Comparison of ENCODE assay signal across 14 cellular contexts in genomic region chr17:75128694-75129505, GRCh38. TPM values are rescaled to one million over a fixed set of nuclear protein-coding genes. Genes with fewer than 3 reads are reported as not detected.
DNase-seq lines count a peak whose midpoint lies in the region; ATAC-seq and TF ChIP-seq lines count a peak whose summit lies in the region.
"Had no signal": no experiment of that assay in that cellular context is flagged by ENCODE, and none has a peak within 500 bp of the region (broad histone marks: within the 10 kb centered on the region; RNA-seq: fewer than 3 reads in every experiment).

No MANE protein-coding gene starts in this region.

- H3K27me3 Mint-ChIP-seq in activated CD8-positive, alpha-beta memory T cell treated with anti-CD3 and anti-CD28 coated beads, Interleukin-2, amount 10 ng/mL, durations not matched to agents 7 days and 5 days, result no peaks in the 10 kb centered on the region
- no peaks in the 10 kb centered on the region for H3K27me3 Mint-ChIP-seq in brain
- H3K27me3 Mint-ChIP-seq: activated CD8-positive, alpha-beta T cell treated with anti-CD3 and anti-CD28 coated beads for 36 hours; type B pancreatic cell had no signal

- DNase-seq in activated CD8-positive, alpha-beta memory T cell treated with anti-CD3 and anti-CD28 coated beads, Interleukin-2, amount 10 ng/mL, durations not matched to agents 7 days and 5 days, result no peak
- DNase-seq in activated CD8-positive, alpha-beta memory T cell treated with anti-CD3 and anti-CD28 coated beads for 24 hours, result no peak
- DNase-seq in osteoblast (ENCODE audit: insufficient read length, low spot score, missing footprints) (peak; percentile 44), NCI-H2196 (lab: John Stamatoyannopoulos, UW; ENCODE audit: unreplicated experiment) (no peak)
- DNase-seq: activated CD8-positive, alpha-beta T cell treated with anti-CD3 and anti-CD28 coated beads for 36 hours; adrenal gland; DMS 273 treated with DMSO at 0.1 percent for 48 hours; GM23248; NCI-H345; PC-3 had no signal

- H2AFZ ChIP-seq in osteoblast (ENCODE audit: low read length), result no peak overlapping the region
- H2AFZ ChIP-seq: GM23248 had no signal

- peaks cover 11% of the 10 kb centered on the region for H3K36me3 ChIP-seq in osteoblast (ENCODE audit: insufficient read depth, low read length)

- peaks cover 12% of the 10 kb centered on the region for H3K36me3 Mint-ChIP-seq in activated CD8-positive, alpha-beta memory T cell treated with anti-CD3 and anti-CD28 coated beads, Interleukin-2, amount 10 ng/mL, durations not matched to agents 7 days and 5 days
- H3K36me3 Mint-ChIP-seq in brain, result peaks cover 4% of the 10 kb centered on the region

- no peak overlapping the region for H3K27ac Mint-ChIP-seq in activated CD8-positive, alpha-beta memory T cell treated with anti-CD3 and anti-CD28 coated beads, Interleukin-2, amount 10 ng/mL, durations not matched to agents 7 days and 5 days
- H3K27ac Mint-ChIP-seq in brain, result peak overlapping the region in 2 of 5 experiments; percentile 81 to 88

- no peaks in the 10 kb centered on the region for H3K9me3 ChIP-seq in osteoblast (ENCODE audit: low read depth, low read length)
- H3K9me3 ChIP-seq: adrenal gland had no signal

- peaks cover 52% of the 10 kb centered on the region for H3K4me1 Mint-ChIP-seq in activated CD8-positive, alpha-beta memory T cell treated with anti-CD3 and anti-CD28 coated beads, Interleukin-2, amount 10 ng/mL, durations not matched to agents 7 days and 5 days
- H3K4me1 Mint-ChIP-seq in brain, result peaks cover 14% of the 10 kb centered on the region

- peaks cover 7% of the 10 kb centered on the region for H3K4me1 ChIP-seq in osteoblast (ENCODE audit: insufficient read depth, low read length)

- ATAC-seq in activated CD8-positive, alpha-beta memory T cell treated with anti-CD3 and anti-CD28 coated beads, Interleukin-2, amount 10 ng/mL, durations not matched to agents 7 days and 5 days, result no peak
- ATAC-seq in HG02588 (IDR thresholded peaks at IDR 0.05; ENCODE audit: unreplicated experiment), result no peak
- ATAC-seq: activated CD8-positive, alpha-beta T cell treated with anti-CD3 and anti-CD28 coated beads for 36 hours; PC-3 had no signal

- H3K9me3 Mint-ChIP-seq in activated CD8-positive, alpha-beta memory T cell treated with anti-CD3 and anti-CD28 coated beads, Interleukin-2, amount 10 ng/mL, durations not matched to agents 7 days and 5 days (ENCODE audit: low read depth), result no peaks in the 10 kb centered on the region
- no peaks in the 10 kb centered on the region for H3K9me3 Mint-ChIP-seq in brain
- H3K9me3 Mint-ChIP-seq: activated CD8-positive, alpha-beta T cell treated with anti-CD3 and anti-CD28 coated beads for 36 hours; type B pancreatic cell had no signal

- H4K20me1 ChIP-seq in osteoblast (ENCODE audit: insufficient read depth, low read length), result peaks cover 4% of the 10 kb centered on the region

- H3K4me3 Mint-ChIP-seq in activated CD8-positive, alpha-beta memory T cell treated with anti-CD3 and anti-CD28 coated beads, Interleukin-2, amount 10 ng/mL, durations not matched to agents 7 days and 5 days, result peak overlapping the region; percentile 41
- peak overlapping the region in 3 of 5 experiments; percentile 63 to 70 (median 69) for H3K4me3 Mint-ChIP-seq in brain

- TF ChIP-seq CTCF in brain (conservative IDR thresholded peaks at IDR 0.05) (no peak), osteoblast (IDR thresholded peaks at IDR 0.05; ENCODE audit: extremely low read depth, low read depth, low read length) (no peak)

- no peak overlapping the region for H3K4me2 ChIP-seq in osteoblast (ENCODE audit: insufficient read depth, low read length)

- no peak overlapping the region for H3K27ac ChIP-seq in osteoblast (ENCODE audit: low read depth, low read length)
- H3K27ac ChIP-seq: adrenal gland, GM23248 had no signal

- CTCF ChIA-PET in activated CD8-positive, alpha-beta memory T cell treated with anti-CD3 and anti-CD28 coated beads, Interleukin-2, amount 10 ng/mL, durations not matched to agents 7 days and 5 days (lab: Charles Lee), result interaction anchor here (0.9 to 14.6 kb wide), 4 partner anchors 15 to 167 kb away, joined by 3 to 233 read pairs (median 12); partner anchors contain the start of gene ARMC7

- no peaks in the 10 kb centered on the region for H3K27me3 ChIP-seq in osteoblast (ENCODE audit: insufficient read depth, low read length)
- H3K27me3 ChIP-seq: adrenal gland, dorsolateral prefrontal cortex had no signal

- H3K79me2 ChIP-seq in osteoblast (ENCODE audit: insufficient read depth, low read length), result peaks cover 4% of the 10 kb centered on the region

- no peak overlapping the region for H3K4me3 ChIP-seq in osteoblast (ENCODE audit: insufficient read depth, low read length)
- H3K4me3 ChIP-seq: adrenal gland, GM23248 had no signal

RNA-seq across cellular contexts. Expression of gene NT5C, which starts 2.6 kb away (rescaled TPM):
- 10 to 100 TPM; 65.2 to 73.1 TPM for total RNA-seq in activated CD8-positive, alpha-beta memory T cell treated with anti-CD3 and anti-CD28 coated beads, Interleukin-2, amount 10 ng/mL, durations not matched to agents 7 days and 5 days
- polyA plus RNA-seq in brain (ENCODE audit: insufficient read depth, low read depth, low replicate concordance), result 38.9 TPM
- 48.1 and 53.9 TPM in 2 replicates for total RNA-seq in osteoblast

RNA-seq across cellular contexts. Expression of gene ARMC7, which starts 19.1 kb away (rescaled TPM):
- total RNA-seq in activated CD8-positive, alpha-beta memory T cell treated with anti-CD3 and anti-CD28 coated beads, Interleukin-2, amount 10 ng/mL, durations not matched to agents 7 days and 5 days, result 10 to 100 TPM; 13.5 to 14.5 TPM
- 17.8 TPM for polyA plus RNA-seq in brain (ENCODE audit: insufficient read depth, low read depth, low replicate concordance)
- 3.2 and 3.3 TPM in 2 replicates for total RNA-seq in osteoblast

RNA-seq across cellular contexts. Expression of gene JPT1, which starts 25.4 kb away (rescaled TPM):
- total RNA-seq in activated CD8-positive, alpha-beta memory T cell treated with anti-CD3 and anti-CD28 coated beads, Interleukin-2, amount 10 ng/mL, durations not matched to agents 7 days and 5 days, result 100 to 1,000 TPM; 277 to 301 TPM
- polyA plus RNA-seq in brain (ENCODE audit: insufficient read depth, low read depth, low replicate concordance), result 609 TPM
- total RNA-seq in osteoblast, result 55.7 and 60.8 TPM in 2 replicates

RNA-seq across cellular contexts. Expression of gene SLC16A5, which starts 41.1 kb away (rescaled TPM):
- 1 to 10 TPM; 2.3 to 3.2 TPM for total RNA-seq in activated CD8-positive, alpha-beta memory T cell treated with anti-CD3 and anti-CD28 coated beads, Interleukin-2, amount 10 ng/mL, durations not matched to agents 7 days and 5 days
- polyA plus RNA-seq in brain (ENCODE audit: insufficient read depth, low read depth, low replicate concordance), result 0.27 TPM
- 16.3 and 19.2 TPM in 2 replicates for total RNA-seq in osteoblast

RNA-seq across cellular contexts. Expression of gene SUMO2, which starts 53.9 kb away (rescaled TPM):
- total RNA-seq in activated CD8-positive, alpha-beta memory T cell treated with anti-CD3 and anti-CD28 coated beads, Interleukin-2, amount 10 ng/mL, durations not matched to agents 7 days and 5 days, result 100 to 1,000 TPM; 469 to 639 TPM
- polyA plus RNA-seq in brain (ENCODE audit: insufficient read depth, low read depth, low replicate concordance), result 703 TPM
- 92.6 and 96.4 TPM in 2 replicates for total RNA-seq in osteoblast
